In genomic region chr19:23015660-23016059, GRCh38 we compare ENCODE assay signal across 35 cellular contexts. TPM values are rescaled to one million over a fixed set of nuclear protein-coding genes. Genes with fewer than 3 reads are reported as not detected.
"Had no signal": no experiment of that assay in that cellular context is flagged by ENCODE, and none has a peak within 500 bp of the region (broad histone marks: within the 10 kb centered on the region; RNA-seq: fewer than 3 reads in every experiment).

No MANE protein-coding gene starts in this region.

- ATAC-seq: activated CD8-positive, alpha-beta T cell treated with anti-CD3 and anti-CD28 coated beads for 36 hours; activated naive CD4-positive, alpha-beta T cell treated with anti-CD3 and anti-CD28 coated beads, Interleukin-2, amount 50 U/mL, for 72 hours; activated T-cell treated with anti-CD3 and anti-CD28 coated beads, Interleukin-2, amount 50 U/mL, for 4 hours; activated T-cell treated with anti-CD3 and anti-CD28 coated beads, Interleukin-2, amount 50 U/mL, for 72 hours; activated T-helper 17 cell treated with anti-CD3 and anti-CD28 coated beads, Interleukin-2, amount 50 U/mL, for 72 hours; body of pancreas had no signal

- H3K9me3 ChIP-seq: adrenal gland, body of pancreas had no signal

- DNase-seq: activated B cell treated with CpG ODN at 0.5 μM for 24 hours; activated CD4-positive, alpha-beta memory T cell treated with anti-CD3 and anti-CD28 coated beads for 36 hours; activated CD4-positive, alpha-beta T cell treated with anti-CD3 and anti-CD28 coated beads for 4 hours; activated CD4-positive, alpha-beta T cell treated with anti-CD3 and anti-CD28 coated beads, Interleukin-2, amount 10 ng/mL, durations not matched to agents 24 days and 14 days; activated CD4-positive, alpha-beta T cell treated with anti-CD3 and anti-CD28 coated beads, Interleukin-2, amount 50 U/mL, for 1 hour; activated CD4-positive, alpha-beta T cell treated with anti-CD3 and anti-CD28 coated beads, Interleukin-2, amount 50 U/mL, for 4 hours; activated CD4-positive, CD25-positive, alpha-beta regulatory T cell treated with anti-CD3 and anti-CD28 coated beads, Interleukin-2, amount 50 U/mL, for 72 hours; activated CD8-positive, alpha-beta memory T cell treated with anti-CD3 and anti-CD28 coated beads, Interleukin-2, amount 50 U/mL, for 4 hours; activated CD8-positive, alpha-beta T cell treated with anti-CD3 and anti-CD28 coated beads for 36 hours; activated effector memory CD4-positive, alpha-beta T cell treated with anti-CD3 and anti-CD28 coated beads, Interleukin-2, amount 50 U/mL, for 16 hours; activated gamma-delta T cell treated with Interleukin-2 at 50 U/mL for 16 hours; activated naive CD4-positive, alpha-beta T cell; activated naive CD4-positive, alpha-beta T cell treated with anti-CD3 and anti-CD28 coated beads for 36 hours; activated naive CD4-positive, alpha-beta T cell treated with anti-CD3 and anti-CD28 coated beads, Interleukin-2, amount 50 U/mL, for 16 hours; activated naive CD8-positive, alpha-beta T cell treated with anti-CD3 and anti-CD28 coated beads for 36 hours; activated T-cell treated with anti-CD3 and anti-CD28 coated beads for 4 hours; activated T-cell treated with anti-CD3 and anti-CD28 coated beads, Interleukin-2, amount 50 U/mL, for 1 hour; activated T-cell treated with anti-CD3 and anti-CD28 coated beads, Interleukin-2, amount 50 U/mL, for 4 hours; activated T-cell treated with anti-CD3 and anti-CD28 coated beads, Interleukin-2, amount 50 U/mL, for 72 hours; adrenal gland; amniotic stem cell; aorta; body of pancreas; brain microvascular endothelial cell; central memory CD4-positive, alpha-beta T cell; T-helper 2 cell; T-helper 9 cell had no signal

- H3K4me1 ChIP-seq: adrenal gland, body of pancreas, breast epithelium had no signal

- H3K36me3 ChIP-seq: adrenal gland, brain microvascular endothelial cell, breast epithelium had no signal

- H3K4me3 ChIP-seq: adrenal gland, body of pancreas, breast epithelium had no signal

- H3K27me3 ChIP-seq: adrenal gland, body of pancreas, brain microvascular endothelial cell, breast epithelium had no signal

- H3K27ac ChIP-seq: adrenal gland, body of pancreas, brain microvascular endothelial cell, breast epithelium, VCaP had no signal

RNA-seq across cellular contexts. Expression of gene ZNF728, which starts 12.7 kb away (rescaled TPM):
- total RNA-seq: activated B cell treated with CpG ODN at 0.5 μM for 24 hours; activated CD4-positive, alpha-beta memory T cell treated with anti-CD3 and anti-CD28 coated beads for 36 hours; activated CD4-positive, alpha-beta T cell treated with anti-CD3 and anti-CD28 coated beads, Interleukin-2, amount 10 ng/mL, durations not matched to agents 24 days and 14 days; activated CD8-positive, alpha-beta memory T cell treated with anti-CD3 and anti-CD28 coated beads for 36 hours; activated CD8-positive, alpha-beta T cell treated with anti-CD3 and anti-CD28 coated beads for 36 hours; activated naive CD4-positive, alpha-beta T cell treated with anti-CD3 and anti-CD28 coated beads for 36 hours; activated naive CD4-positive, alpha-beta T cell treated with anti-CD3 and anti-CD28 coated beads, Interleukin-2, amount 50 U/mL, for 72 hours; activated naive CD8-positive, alpha-beta T cell treated with anti-CD3 and anti-CD28 coated beads for 36 hours; activated T-cell treated with anti-CD3 and anti-CD28 coated beads, Interleukin-2, amount 50 U/mL, for 4 hours; activated T-cell treated with anti-CD3 and anti-CD28 coated beads, Interleukin-2, amount 50 U/mL, for 72 hours; activated T-helper 1 cell treated with anti-CD3 and anti-CD28 coated beads, Interleukin-12 subunit alpha, Interleukin-12 subunit beta, Interleukin-2, Interleukin-4 antibody, amounts not matched to agents 30 ng/mL and 10 ng/mL and 1 ng/mL, durations not matched to agents 14 hours and 24 hours and 36 hours; astrocyte; body of pancreas; cerebellum had no signal
